ENCODE assay signal across 19 cellular contexts in genomic region chr1:201751872-201752271, GRCh38.
DNase-seq lines count a peak whose midpoint lies in the region; ATAC-seq and TF ChIP-seq lines count a peak whose summit lies in the region.
"Had no signal": no experiment of that assay in that cellular context is flagged by ENCODE, and none has a peak within 500 bp of the region (broad histone marks: within the 10 kb centered on the region; RNA-seq: fewer than 3 reads in every experiment).

No MANE protein-coding gene starts in this region.

- peak overlapping the region; percentile 2 for H3K4me3 Mint-ChIP-seq in nephron progenitor cell
- H3K4me3 Mint-ChIP-seq: activated CD8-positive, alpha-beta memory T cell treated with anti-CD3 and anti-CD28 coated beads, Interleukin-2, amount 10 ng/mL, durations not matched to agents 7 days and 5 days; activated naive CD8-positive, alpha-beta T cell treated with anti-CD3 and anti-CD28 coated beads, Interleukin-2, amount 10 ng/mL, durations not matched to agents 7 days and 5 days; memory B cell; stimulated activated effector memory CD8-positive, alpha-beta T cell treated with anti-CD3 and anti-CD28 coated beads, Interleukin-12 subunit alpha, Interleukin-12 subunit beta, amount 100 ng/mL, for 72 hours had no signal

- no peak for TF ChIP-seq CTCF in nephron progenitor cell (IDR thresholded peaks at IDR 0.05)

- no peaks in the 10 kb centered on the region for H3K27me3 Mint-ChIP-seq in nephron progenitor cell (ENCODE audit: low read depth, poor library complexity)

- H3K36me3 Mint-ChIP-seq in nephron progenitor cell (ENCODE audit: low read depth), result peaks cover 8% of the 10 kb centered on the region
- H3K36me3 Mint-ChIP-seq: activated CD8-positive, alpha-beta memory T cell treated with anti-CD3 and anti-CD28 coated beads, Interleukin-2, amount 10 ng/mL, durations not matched to agents 7 days and 5 days; activated naive CD8-positive, alpha-beta T cell treated with anti-CD3 and anti-CD28 coated beads, Interleukin-2, amount 10 ng/mL, durations not matched to agents 7 days and 5 days; stimulated activated effector memory CD8-positive, alpha-beta T cell treated with anti-CD3 and anti-CD28 coated beads, Interleukin-12 subunit alpha, Interleukin-12 subunit beta, amount 100 ng/mL, for 72 hours had no signal

- no peaks in the 10 kb centered on the region for H3K9me3 ChIP-seq in ectodermal cell (ENCODE audit: control insufficient read depth, low read length)

- no peaks in the 10 kb centered on the region for H3K36me3 ChIP-seq in ectodermal cell (ENCODE audit: control insufficient read depth, insufficient read depth, low read length)

- peaks cover 89% of the 10 kb centered on the region for H3K4me1 Mint-ChIP-seq in nephron progenitor cell

- no peak overlapping the region for H3K4me3 ChIP-seq in ectodermal cell (ENCODE audit: insufficient read depth, low read depth, low read length)

- WGBS in ectodermal cell, 2 experiments, result 11 to 14% methylated on average over 3 to 4 of the region's 4 CpGs

- no peaks in the 10 kb centered on the region for H3K9me3 Mint-ChIP-seq in nephron progenitor cell
- H3K9me3 Mint-ChIP-seq: activated naive CD8-positive, alpha-beta T cell treated with anti-CD3 and anti-CD28 coated beads, Interleukin-2, amount 10 ng/mL, durations not matched to agents 7 days and 5 days; memory B cell; stimulated activated effector memory CD8-positive, alpha-beta T cell treated with anti-CD3 and anti-CD28 coated beads, Interleukin-12 subunit alpha, Interleukin-12 subunit beta, amount 100 ng/mL, for 72 hours had no signal

- H3K27me3 ChIP-seq in ectodermal cell (ENCODE audit: control insufficient read depth, insufficient read depth, low read length, poor library complexity, severe bottlenecking), result no peaks in the 10 kb centered on the region

- H3K27ac Mint-ChIP-seq in nephron progenitor cell, result peak overlapping the region; percentile 60
- H3K27ac Mint-ChIP-seq: activated CD8-positive, alpha-beta memory T cell treated with anti-CD3 and anti-CD28 coated beads, Interleukin-2, amount 10 ng/mL, durations not matched to agents 7 days and 5 days; activated naive CD8-positive, alpha-beta T cell treated with anti-CD3 and anti-CD28 coated beads, Interleukin-2, amount 10 ng/mL, durations not matched to agents 7 days and 5 days; memory B cell; stimulated activated effector memory CD8-positive, alpha-beta T cell treated with anti-CD3 and anti-CD28 coated beads, Interleukin-12 subunit alpha, Interleukin-12 subunit beta, amount 100 ng/mL, for 72 hours had no signal

- H3K27ac ChIP-seq in ectodermal cell (ENCODE audit: insufficient read depth, low read depth, low read length, poor library complexity, severe bottlenecking), result peak overlapping the region; percentile 78
- H3K27ac ChIP-seq: parathyroid adenoma had no signal

- DNase-seq in EL (peak; percentile 66), NCI-H69 (lab: John Stamatoyannopoulos, UW) (peak; percentile 63), nephron progenitor cell (peak; percentile 46), AG08396 (ENCODE audit: low spot score) (no peak)
- DNase-seq in stimulated activated CD4-positive, alpha-beta T cell treated with anti-CD3 and anti-CD28 coated beads, Interleukin-4, amount 100 ng/mL, for 24 hours, result no peak
- DNase-seq: activated CD8-positive, alpha-beta memory T cell treated with anti-CD3 and anti-CD28 coated beads, Interleukin-2, amount 10 ng/mL, durations not matched to agents 7 days and 5 days; activated naive CD8-positive, alpha-beta T cell treated with anti-CD3 and anti-CD28 coated beads, Interleukin-2, amount 10 ng/mL, durations not matched to agents 7 days and 5 days; AML-193; DMS153; hypothalamus; NCI-H1092; NCI-H510A; stimulated activated CD4-positive, alpha-beta T cell treated with anti-CD3 and anti-CD28 coated beads, Interleukin-2, amount 100 ng/mL, for 24 hours had no signal

- H3K4me1 ChIP-seq in ectodermal cell (ENCODE audit: control insufficient read depth, insufficient read depth, low read length), result peaks cover 68% of the 10 kb centered on the region
- H3K4me1 ChIP-seq: parathyroid adenoma had no signal

- ATAC-seq in GM18858 (IDR thresholded peaks at IDR 0.05; ENCODE audit: unreplicated experiment) (no peak), HG03565 (IDR thresholded peaks at IDR 0.05; ENCODE audit: unreplicated experiment) (no peak)
- ATAC-seq: activated CD8-positive, alpha-beta memory T cell treated with anti-CD3 and anti-CD28 coated beads, Interleukin-2, amount 10 ng/mL, durations not matched to agents 7 days and 5 days; stimulated activated effector memory CD8-positive, alpha-beta T cell treated with anti-CD3 and anti-CD28 coated beads, Interleukin-12 subunit alpha, Interleukin-12 subunit beta, amount 100 ng/mL, for 72 hours had no signal

Comparison
In these comparisons a context has a peak if more than half of its experiments do, and no peak if none do; other contexts are left out.
1. DNase-seq: peak in EL (single experiment), NCI-H69 (single experiment) and nephron progenitor cell (single experiment); none in AG08396 (single experiment) and stimulated activated CD4-positive, alpha-beta T cell treated with anti-CD3 and anti-CD28 coated beads, Interleukin-4, amount 100 ng/mL, for 24 hours (single experiment).